ENCODE assay signal across 8 cellular contexts in genomic region chr7:101743241-101743994, GRCh38.
DNase-seq lines count a peak whose midpoint lies in the region; ATAC-seq and TF ChIP-seq lines count a peak whose summit lies in the region.

No MANE protein-coding gene starts in this region.

- DNase-seq in NCI-H1694 treated with DMSO at 0.1 percent for 48 hours (lab: John Stamatoyannopoulos, UW) (peak; percentile 71), WTC11 (ENCODE audit: low spot score) (peak; percentile 81), cardiac fibroblast (ENCODE audit: low read depth in 2 of 2) (peak; percentile 57 to 68), left lung (peak; percentile 60 to 91), dedifferentiated amniotic fluid mesenchymal stem cell (ENCODE audit: extremely low spot score) (no peak)
- DNase-seq in stimulated activated CD4-positive, alpha-beta T cell treated with anti-CD3 and anti-CD28 coated beads, Interleukin-4, amount 100 ng/mL, for 4 hours = peak; percentile 47 to 58

- peaks cover 0 to 33% of the 10 kb centered on the region in 2 donors for H3K27me3 ChIP-seq in left lung

- ATAC-seq in WTC11 (peak; percentile 84), left lung (peak; percentile 73), HG03442 (IDR thresholded peaks at IDR 0.05; ENCODE audit: unreplicated experiment) (no peak)

- peaks cover 37% of the 10 kb centered on the region for H3K4me1 Mint-ChIP-seq in WTC11

- H3K36me3 Mint-ChIP-seq in WTC11 = no peaks in the 10 kb centered on the region

- H3K9me3 Mint-ChIP-seq in WTC11 = no peaks in the 10 kb centered on the region

- POLR2A ChIA-PET in WTC11 (lab: Charles Lee) = interaction anchor here (0.6 to 1.7 kb wide), 8 partner anchors 9 to 75 kb away, joined by 3 to 4 read pairs (median 3); no protein-coding TSS in a partner anchor

- peak overlapping the region; percentile 81 for H3K27ac Mint-ChIP-seq in WTC11

- intact Hi-C loops in left lung (cut with DNase I) = no loop called here

- no peaks in the 10 kb centered on the region for H3K36me3 ChIP-seq in left lung

- TF ChIP-seq CTCF in GM12873 (IDR thresholded peaks at IDR 0.05; ENCODE audit: insufficient read depth, low read depth, low read length, missing control alignments) (peak; percentile 52), WTC11 (IDR thresholded peaks at IDR 0.05) (no peak), cardiac fibroblast (IDR thresholded peaks at IDR 0.05; ENCODE audit: low read depth, low read length) (peak; percentile 23), left lung (IDR thresholded peaks at IDR 0.05) (peak; percentile 24 to 59)

- H3K4me3 ChIP-seq in cardiac fibroblast (replicated peaks in 1 of 2; ENCODE audit: low read depth in 2 of 2, low read length in 2 of 2) (peak overlapping the region; percentile 50 to 51), left lung (peak overlapping the region; percentile 34 to 52)

- peaks cover 0 to 44% of the 10 kb centered on the region in 2 donors for H3K4me1 ChIP-seq in left lung

- no peak overlapping the region for H3K27ac ChIP-seq in left lung

- H3K9me3 ChIP-seq in left lung = no peaks in the 10 kb centered on the region

- CTCF ChIA-PET in WTC11 (lab: Charles Lee) = interaction anchor here (0.6 to 2.9 kb wide), 15 partner anchors 9 to 505 kb away, joined by 3 to 17 read pairs (median 6); no protein-coding TSS in a partner anchor

- no peaks in the 10 kb centered on the region for H3K27me3 Mint-ChIP-seq in WTC11 (ENCODE audit: low read depth)

- H3K4me3 Mint-ChIP-seq in WTC11 = peak overlapping the region; percentile 76

TF ChIP-seq in WTC11, 78 proteins besides CTCF, POLR2A, EP300 and RAD21 (continues in another document):
- no peak for TF ChIP-seq ZNF121 (CRISPR knock-in tag; IDR thresholded peaks at IDR 0.05)
- TF ChIP-seq FOXJ3 (CRISPR knock-in tag; IDR thresholded peaks at IDR 0.05; ENCODE audit: borderline replicate concordance) = no peak
- TF ChIP-seq ZNF425 (CRISPR knock-in tag; conservative IDR thresholded peaks at IDR 0.05) = no peak
- peak; percentile 77; the same call in 1 of the 2 replicates for TF ChIP-seq HMGXB4 (CRISPR knock-in tag; IDR thresholded peaks at IDR 0.05)
- peak; percentile 46; the same call in 1 of the 2 replicates for TF ChIP-seq ELF4 (CRISPR knock-in tag; IDR thresholded peaks at IDR 0.05; ENCODE audit: low read depth)
- TF ChIP-seq ZMAT4 (CRISPR knock-in tag; IDR thresholded peaks at IDR 0.05) = no peak
- TF ChIP-seq NR1H2 (CRISPR knock-in tag; IDR thresholded peaks at IDR 0.05) = no peak
- no peak for TF ChIP-seq ETV6 (CRISPR knock-in tag; IDR thresholded peaks at IDR 0.05)
- TF ChIP-seq NFE2L1 (CRISPR knock-in tag; IDR thresholded peaks at IDR 0.05) = peak; percentile 35; the same call in 1 of the 2 replicates
- TF ChIP-seq, protein P1, sequence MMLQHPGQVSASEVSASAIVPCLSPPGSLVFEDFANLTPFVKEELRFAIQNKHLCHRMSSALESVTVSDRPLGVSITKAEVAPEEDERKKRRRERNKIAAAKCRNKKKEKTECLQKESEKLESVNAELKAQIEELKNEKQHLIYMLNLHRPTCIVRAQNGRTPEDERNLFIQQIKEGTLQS (CRISPR knock-in tag; conservative IDR thresholded peaks at IDR 0.05) = no peak
- TF ChIP-seq FOXP4 (CRISPR knock-in tag; IDR thresholded peaks at IDR 0.05) = no peak
- peak; percentile 62; the same call in 1 of the 2 replicates for TF ChIP-seq FOXP1 (CRISPR knock-in tag; IDR thresholded peaks at IDR 0.05; ENCODE audit: borderline replicate concordance)
- TF ChIP-seq ZNF416 (CRISPR knock-in tag; IDR thresholded peaks at IDR 0.05) = no peak
- TF ChIP-seq SP1 (CRISPR knock-in tag; conservative IDR thresholded peaks at IDR 0.05) = peak; percentile 71
- TF ChIP-seq ZNF317 (CRISPR knock-in tag; IDR thresholded peaks at IDR 0.05; ENCODE audit: borderline replicate concordance, low read depth) = 0 out of 2 replicates have a peak, but pooled peaks have one; percentile 32
- TF ChIP-seq TEAD1 (CRISPR knock-in tag; IDR thresholded peaks at IDR 0.05) = no peak
- TF ChIP-seq, protein P2, sequence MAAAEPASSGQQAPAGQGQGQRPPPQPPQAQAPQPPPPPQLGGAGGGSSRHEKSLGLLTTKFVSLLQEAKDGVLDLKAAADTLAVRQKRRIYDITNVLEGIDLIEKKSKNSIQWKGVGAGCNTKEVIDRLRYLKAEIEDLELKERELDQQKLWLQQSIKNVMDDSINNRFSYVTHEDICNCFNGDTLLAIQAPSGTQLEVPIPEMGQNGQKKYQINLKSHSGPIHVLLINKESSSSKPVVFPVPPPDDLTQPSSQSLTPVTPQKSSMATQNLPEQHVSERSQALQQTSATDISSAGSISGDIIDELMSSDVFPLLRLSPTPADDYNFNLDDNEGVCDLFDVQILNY (CRISPR knock-in tag; IDR thresholded peaks at IDR 0.05) = 0 out of 2 replicates have a peak, but pooled peaks have one; percentile 36
- TF ChIP-seq PRDM15 (CRISPR knock-in tag; IDR thresholded peaks at IDR 0.05) = peak; percentile 97
